ENCODE assay signal across 1 cellular context in genomic region chr14:76811561-76811960, GRCh38.
A peak's percentile ranks its signal among the peaks of the same experiment; 100 is the strongest.
TF ChIP-seq lines count a peak whose summit lies in the region.

No MANE protein-coding gene starts in this region.

TF ChIP-seq in GM12878, 131 proteins besides CTCF, POLR2A, EP300 and RAD21:
- TF ChIP-seq RUNX3 (IDR thresholded peaks at IDR 0.05; ENCODE audit: low read length), result 0 out of 2 replicates have a peak, but pooled peaks have one; percentile 10
- TF ChIP-seq JUND (IDR thresholded peaks at IDR 0.05; ENCODE audit: low read depth, low read length), result no peak
TF ChIP-seq in GM12878: peak in this region for 1.
